ENCODE assay signal across 9 cellular contexts in genomic region chr4:21888195-21888976, GRCh38.
A peak's percentile ranks its signal among the peaks of the same experiment; 100 is the strongest.
DNase-seq lines count a peak whose midpoint lies in the region; ATAC-seq, FAIRE-seq and TF ChIP-seq lines count a peak whose summit lies in the region.
"Had no signal": no experiment of that assay in that cellular context is flagged by ENCODE, and none has a peak within 500 bp of the region (broad histone marks: within the 10 kb centered on the region; RNA-seq: fewer than 3 reads in every experiment).

No MANE protein-coding gene starts in this region.

- DNase-seq in activated CD4-positive, alpha-beta T cell treated with anti-CD3 and anti-CD28 coated beads for 48 hours = peak; percentile 3
- no peak for DNase-seq in activated CD4-positive, alpha-beta T cell treated with anti-CD3 and anti-CD28 coated beads for 4 hours
- DNase-seq in astrocyte (ENCODE audit: low read depth) (peak; percentile 96), endothelial cell (ENCODE audit: low spot score) (no peak), DMS 273 (lab: John Stamatoyannopoulos, UW; ENCODE audit: unreplicated experiment) (no peak)
- DNase-seq: esophagus squamous epithelium had no signal

- peak; percentile 41 for FAIRE-seq in astrocyte (lab: Jason Lieb, UNC)

- no peaks in the 10 kb centered on the region for H3K79me2 ChIP-seq in astrocyte (ENCODE audit: insufficient read depth, low read length)

- peaks cover 19% of the 10 kb centered on the region for H3K4me1 ChIP-seq in astrocyte (ENCODE audit: insufficient read depth, low read length)
- peaks cover 37% of the 10 kb centered on the region for H3K4me1 ChIP-seq in skeletal muscle satellite cell (ENCODE audit: control insufficient read depth, insufficient read depth, low read length)
- H3K4me1 ChIP-seq: esophagus squamous epithelium had no signal

- no peak for TF ChIP-seq CTCF in astrocyte (IDR thresholded peaks at IDR 0.05; ENCODE audit: insufficient read depth, low read depth, low read length)
- TF ChIP-seq CTCF in endothelial cell (IDR thresholded peaks at IDR 0.05; ENCODE audit: unreplicated experiment) = no peak

- H3K9me3 Mint-ChIP-seq in astrocyte (ENCODE audit: unreplicated experiment) = no peaks in the 10 kb centered on the region
- no peaks in the 10 kb centered on the region for H3K9me3 Mint-ChIP-seq in endothelial cell (ENCODE audit: unreplicated experiment)

- no peaks in the 10 kb centered on the region for H4K20me1 ChIP-seq in astrocyte (ENCODE audit: insufficient read depth, low read length)

- H3K36me3 Mint-ChIP-seq in astrocyte (ENCODE audit: low read depth, unreplicated experiment) (no peaks in the 10 kb centered on the region), endothelial cell (ENCODE audit: low read depth, unreplicated experiment) (no peaks in the 10 kb centered on the region)

- H3K36me3 ChIP-seq in astrocyte (ENCODE audit: insufficient read depth, low read length) (no peaks in the 10 kb centered on the region), skeletal muscle satellite cell (ENCODE audit: insufficient read depth, low read length) (no peaks in the 10 kb centered on the region)
- H3K36me3 ChIP-seq: esophagus squamous epithelium had no signal

- peak; percentile 69 for ATAC-seq in HG03159 (IDR thresholded peaks at IDR 0.05; ENCODE audit: unreplicated experiment)
- ATAC-seq in HG02852 (IDR thresholded peaks at IDR 0.05; ENCODE audit: unreplicated experiment) = no peak

- H3K4me2 ChIP-seq in astrocyte (ENCODE audit: low read length) = peak overlapping the region; percentile 64
- peak overlapping the region; percentile 55 for H3K4me2 ChIP-seq in skeletal muscle satellite cell (ENCODE audit: low read length)

- H3K4me1 Mint-ChIP-seq in astrocyte (ENCODE audit: low read depth, unreplicated experiment) (peaks cover 26% of the 10 kb centered on the region), endothelial cell (ENCODE audit: unreplicated experiment) (no peaks in the 10 kb centered on the region)

- peak overlapping the region; percentile 84 for H3K27ac ChIP-seq in astrocyte (ENCODE audit: low read depth, low read length)
- H3K27ac ChIP-seq: esophagus squamous epithelium had no signal

- H3K27me3 ChIP-seq in astrocyte (ENCODE audit: insufficient read depth, low read length) (no peaks in the 10 kb centered on the region), skeletal muscle satellite cell (ENCODE audit: control insufficient read depth, insufficient read depth, low read length) (no peaks in the 10 kb centered on the region)
- H3K27me3 ChIP-seq: esophagus squamous epithelium had no signal

- no peaks in the 10 kb centered on the region for H3K27me3 Mint-ChIP-seq in astrocyte (ENCODE audit: low read depth, unreplicated experiment)
- H3K27me3 Mint-ChIP-seq in endothelial cell (ENCODE audit: unreplicated experiment) = peaks cover 3% of the 10 kb centered on the region

- H3K27ac Mint-ChIP-seq in astrocyte (ENCODE audit: unreplicated experiment) (peak overlapping the region; percentile 67), endothelial cell (ENCODE audit: unreplicated experiment) (no peak overlapping the region)

- H3K9ac ChIP-seq in astrocyte (ENCODE audit: low read length) (peak overlapping the region; percentile 29), skeletal muscle satellite cell (ENCODE audit: low read depth, low read length) (peak overlapping the region; percentile 35)

- H2AFZ ChIP-seq in astrocyte (ENCODE audit: low read depth, low read length) = no peak overlapping the region

- no peaks in the 10 kb centered on the region for H3K9me3 ChIP-seq in astrocyte (ENCODE audit: insufficient read depth, low read depth, low read length)
- no peaks in the 10 kb centered on the region for H3K9me3 ChIP-seq in skeletal muscle satellite cell (replicated peaks; ENCODE audit: low read length)
- H3K9me3 ChIP-seq: esophagus squamous epithelium had no signal

- H3K4me3 Mint-ChIP-seq in astrocyte (ENCODE audit: unreplicated experiment) = no peak overlapping the region
- no peak overlapping the region for H3K4me3 Mint-ChIP-seq in endothelial cell (ENCODE audit: unreplicated experiment)

- H3K4me3 ChIP-seq in astrocyte (ENCODE audit: insufficient read depth, low read depth, low read length) = peak overlapping the region; percentile 14
- no peak overlapping the region for H3K4me3 ChIP-seq in skeletal muscle satellite cell (ENCODE audit: low read length)
- H3K4me3 ChIP-seq: esophagus squamous epithelium had no signal

Comparison
In these comparisons a context has a peak if more than half of its experiments do, and no peak if none do; other contexts are left out.
1. DNase-seq: peak in activated CD4-positive, alpha-beta T cell treated with anti-CD3 and anti-CD28 coated beads for 48 hours (single experiment) and astrocyte (single experiment); none in activated CD4-positive, alpha-beta T cell treated with anti-CD3 and anti-CD28 coated beads for 4 hours (0 of 2), endothelial cell (single experiment) and DMS 273 (single experiment).